Comparison of ENCODE assay signal across 8 cellular contexts in the genomic region with DNA sequence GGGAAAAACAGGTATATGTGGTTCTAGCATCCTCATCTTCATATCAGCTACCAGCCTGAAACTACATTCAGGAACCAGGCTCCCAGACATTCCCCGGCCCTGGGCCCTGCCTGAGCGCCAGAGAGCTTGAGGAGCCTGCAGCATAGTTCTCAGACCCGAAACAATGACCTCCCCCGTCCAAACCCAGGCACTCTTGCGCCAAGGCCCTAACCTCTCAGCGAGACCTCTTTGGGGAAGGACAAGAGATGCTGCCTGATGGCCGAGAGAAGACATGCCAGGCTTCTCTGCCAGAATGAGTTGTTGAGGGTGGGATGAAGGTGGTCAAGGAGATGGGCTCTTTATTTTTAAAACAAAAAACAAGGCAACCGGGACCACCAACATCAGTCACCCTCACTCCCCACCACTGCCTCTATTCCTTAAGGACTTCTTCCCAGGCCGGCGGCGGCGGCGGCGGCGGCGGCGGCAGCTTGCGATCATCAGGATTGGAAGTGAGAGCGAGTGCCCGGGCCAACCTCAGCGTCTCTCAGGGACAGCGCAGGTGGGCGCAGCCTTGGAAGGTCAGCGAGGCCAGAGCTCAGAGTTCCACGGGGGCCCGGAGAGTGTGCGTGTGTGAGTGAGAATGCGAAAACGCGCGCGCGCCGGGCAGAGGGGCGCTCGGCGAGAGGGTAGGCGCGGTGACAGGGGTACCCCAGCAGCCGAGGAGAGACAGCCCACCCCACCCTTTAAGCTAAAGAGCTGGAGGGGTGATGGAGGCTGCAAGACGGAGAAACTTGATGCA. TPM values are rescaled to one million over a fixed set of nuclear protein-coding genes. Genes with fewer than 3 reads are reported as not detected.
DNase-seq lines count a peak whose midpoint lies in the region; ATAC-seq and TF ChIP-seq lines count a peak whose summit lies in the region.

No MANE protein-coding gene starts in this region.

- H3K79me2 ChIP-seq in trophoblast cell (ENCODE audit: control insufficient read depth, insufficient read depth, low read length, poor library complexity): no peaks in the 10 kb centered on the region

- no peak overlapping the region for H3K18ac ChIP-seq in trophoblast cell (ENCODE audit: low read length)

- H3K9me3 Mint-ChIP-seq in activated CD8-positive, alpha-beta memory T cell treated with anti-CD3 and anti-CD28 coated beads, Interleukin-2, amount 10 ng/mL, durations not matched to agents 7 days and 5 days (ENCODE audit: low read depth): no peaks in the 10 kb centered on the region

- H3K4me2 ChIP-seq in trophoblast cell (ENCODE audit: low read length): peak overlapping the region; percentile 85

- H4K91ac ChIP-seq in trophoblast cell (ENCODE audit: low read depth, low read length): no peak overlapping the region

- no peak overlapping the region for H3K4ac ChIP-seq in trophoblast cell (ENCODE audit: low read depth, low read length)

- no peak overlapping the region for H3K9ac ChIP-seq in trophoblast cell (ENCODE audit: low read length)

- peak overlapping the region; percentile 78 for H3K4me3 Mint-ChIP-seq in activated CD8-positive, alpha-beta memory T cell treated with anti-CD3 and anti-CD28 coated beads, Interleukin-2, amount 10 ng/mL, durations not matched to agents 7 days and 5 days

- CTCF ChIA-PET in activated CD8-positive, alpha-beta memory T cell treated with anti-CD3 and anti-CD28 coated beads, Interleukin-2, amount 10 ng/mL, durations not matched to agents 7 days and 5 days (lab: Charles Lee): interaction anchor here (1.0 kb wide), 2 partner anchors 9 to 491 kb away, joined by 3 read pairs; no protein-coding TSS in a partner anchor

- H3K36me3 ChIP-seq in gastroesophageal sphincter (no peaks in the 10 kb centered on the region), trophoblast cell (ENCODE audit: control insufficient read depth in 1 of 2, insufficient read depth in 2 of 2, low read length in 2 of 2) (no peaks in the 10 kb centered on the region)

- DNase-seq in activated CD4-positive, alpha-beta T cell treated with anti-CD3 and anti-CD28 coated beads for 4 hours: peak; percentile 2
- no peak for DNase-seq in activated CD4-positive, alpha-beta T cell treated with anti-CD3 and anti-CD28 coated beads, Interleukin-2, amount 50 U/mL, for 1 hour
- no peak for DNase-seq in activated CD8-positive, alpha-beta memory T cell treated with anti-CD3 and anti-CD28 coated beads, Interleukin-2, amount 10 ng/mL, durations not matched to agents 7 days and 5 days
- DNase-seq in trophoblast cell: peak in 1 of 2 donors; percentile 10

- no peak overlapping the region for H3K14ac ChIP-seq in trophoblast cell (ENCODE audit: low read length)

- no peak overlapping the region for H2BK120ac ChIP-seq in trophoblast cell (ENCODE audit: insufficient read depth, low read length, poor library complexity)

- H3K79me1 ChIP-seq in trophoblast cell (ENCODE audit: low read length): no peaks in the 10 kb centered on the region

- H3K27me3 ChIP-seq in gastroesophageal sphincter (peaks cover 13% of the 10 kb centered on the region), trophoblast cell (ENCODE audit: insufficient read depth, low read length) (peaks cover 24% of the 10 kb centered on the region)

- H3K27me3 Mint-ChIP-seq in activated CD8-positive, alpha-beta memory T cell treated with anti-CD3 and anti-CD28 coated beads, Interleukin-2, amount 10 ng/mL, durations not matched to agents 7 days and 5 days: peaks cover 59% of the 10 kb centered on the region

- no peak overlapping the region for H3K27ac Mint-ChIP-seq in activated CD8-positive, alpha-beta memory T cell treated with anti-CD3 and anti-CD28 coated beads, Interleukin-2, amount 10 ng/mL, durations not matched to agents 7 days and 5 days

- no peak for TF ChIP-seq POLR2A in gastroesophageal sphincter (IDR thresholded peaks at IDR 0.05)

- H4K8ac ChIP-seq in trophoblast cell (ENCODE audit: low read depth, low read length): no peak overlapping the region

- H3K23ac ChIP-seq in trophoblast cell (ENCODE audit: low read length): no peak overlapping the region

- no peaks in the 10 kb centered on the region for H3K9me3 ChIP-seq in gastroesophageal sphincter
- H3K9me3 ChIP-seq in trophoblast cell (ENCODE audit: insufficient read depth, low read depth, low read length): no peaks in the 10 kb centered on the region

- no peak overlapping the region for H2AK5ac ChIP-seq in trophoblast cell (ENCODE audit: low read length)

- peaks cover 6% of the 10 kb centered on the region for H3K4me1 Mint-ChIP-seq in activated CD8-positive, alpha-beta memory T cell treated with anti-CD3 and anti-CD28 coated beads, Interleukin-2, amount 10 ng/mL, durations not matched to agents 7 days and 5 days

- WGBS in gastroesophageal sphincter (ENCODE audit: low coverage in 1 of 2), 2 donors: 20 to 27% methylated on average over 1 to 3 of the region's 41 CpGs
- WGBS in trophoblast cell (ENCODE audit: extremely low coverage, insufficient coverage, insufficient read length): no CpG with 5 or more reads among the region's 41 CpGs

- no peak overlapping the region for H2BK12ac ChIP-seq in trophoblast cell (ENCODE audit: low read length)

- H4K12ac ChIP-seq in trophoblast cell (ENCODE audit: low read depth, low read length): no peak overlapping the region

- H3K27ac ChIP-seq in gastroesophageal sphincter (peak overlapping the region; percentile 47 to 84 (median 76)), trophoblast cell (ENCODE audit: low read depth, low read length) (no peak overlapping the region)

- H3K4me1 ChIP-seq in gastroesophageal sphincter (peaks cover 0 to 32% (median 0%) of the 10 kb centered on the region in 3 donors), trophoblast cell (ENCODE audit: control insufficient read depth in 1 of 2, insufficient read depth in 2 of 2, low read length in 2 of 2) (peaks cover 7 to 10% of the 10 kb centered on the region in 2 experiments)

- ATAC-seq in activated CD8-positive, alpha-beta memory T cell treated with anti-CD3 and anti-CD28 coated beads, Interleukin-2, amount 10 ng/mL, durations not matched to agents 7 days and 5 days: peak; percentile 9
- peak; percentile 23 for ATAC-seq in gastroesophageal sphincter
- ATAC-seq in GM18517 (IDR thresholded peaks at IDR 0.05; ENCODE audit: unreplicated experiment): no peak
- no peak for ATAC-seq in GM21529 (IDR thresholded peaks at IDR 0.05; ENCODE audit: unreplicated experiment)
- ATAC-seq in HG02571 (IDR thresholded peaks at IDR 0.05; ENCODE audit: unreplicated experiment): no peak

- H3K4me3 ChIP-seq in gastroesophageal sphincter (peak overlapping the region; percentile 76 to 86), trophoblast cell (ENCODE audit: low read depth, low read length) (peak overlapping the region; percentile 68)

- TF ChIP-seq CTCF in gastroesophageal sphincter (IDR thresholded peaks at IDR 0.05): no peak

- TF ChIP-seq EP300 in gastroesophageal sphincter (IDR thresholded peaks at IDR 0.05): no peak

- no peak overlapping the region for H2BK5ac ChIP-seq in trophoblast cell (ENCODE audit: low read depth, low read length, poor library complexity)

- H3K36me3 Mint-ChIP-seq in activated CD8-positive, alpha-beta memory T cell treated with anti-CD3 and anti-CD28 coated beads, Interleukin-2, amount 10 ng/mL, durations not matched to agents 7 days and 5 days: no peaks in the 10 kb centered on the region

- H2AFZ ChIP-seq in trophoblast cell (ENCODE audit: insufficient read depth, low read length, poor library complexity): peak overlapping the region; percentile 13

RNA-seq across cellular contexts. Expression of a gene that starts 0.6 kb away (rescaled TPM):
- total RNA-seq in activated CD8-positive, alpha-beta memory T cell treated with anti-CD3 and anti-CD28 coated beads, Interleukin-2, amount 10 ng/mL, durations not matched to agents 7 days and 5 days: 10 to 100 TPM; 23.5 to 29.7 TPM
- total RNA-seq in gastroesophageal sphincter: 10 to 100 TPM; 17.6 to 63.8 (median 31.3) TPM
- polyA plus RNA-seq in trophoblast cell (2013): 1.4 and 1.7 TPM in 2 replicates

Comparison
In these comparisons a context has a peak if more than half of its experiments do, and no peak if none do; other contexts are left out.
1. DNase-seq: peak in activated CD4-positive, alpha-beta T cell treated with anti-CD3 and anti-CD28 coated beads for 4 hours (2 of 2); none in activated CD4-positive, alpha-beta T cell treated with anti-CD3 and anti-CD28 coated beads, Interleukin-2, amount 50 U/mL, for 1 hour (single experiment) and activated CD8-positive, alpha-beta memory T cell treated with anti-CD3 and anti-CD28 coated beads, Interleukin-2, amount 10 ng/mL, durations not matched to agents 7 days and 5 days (single experiment).
2. ATAC-seq: peak in activated CD8-positive, alpha-beta memory T cell treated with anti-CD3 and anti-CD28 coated beads, Interleukin-2, amount 10 ng/mL, durations not matched to agents 7 days and 5 days (single experiment) and gastroesophageal sphincter (single experiment); none in GM18517 (single experiment), GM21529 (single experiment) and HG02571 (single experiment).